Comparison of ENCODE assay signal across 15 cellular contexts in the genomic region with DNA sequence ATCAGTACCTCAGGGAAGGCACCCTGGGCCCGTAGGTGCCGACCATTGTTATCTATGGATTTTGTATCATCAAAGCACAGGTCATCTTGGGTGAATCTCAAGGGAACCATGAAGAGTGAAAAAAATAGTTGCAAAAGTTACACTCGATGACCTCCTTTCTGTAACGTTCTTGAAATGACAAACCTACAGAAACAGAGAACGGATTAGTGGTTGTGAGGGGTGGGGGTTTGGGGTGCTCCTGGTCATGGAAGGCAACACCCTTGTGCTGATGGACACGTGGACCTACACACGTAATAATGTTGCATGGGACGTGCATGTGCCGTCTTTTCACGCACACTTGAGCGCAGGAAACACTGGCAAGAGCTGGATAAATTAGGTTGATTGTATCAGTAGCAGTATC.
DNase-seq lines count a peak whose midpoint lies in the region; ATAC-seq, FAIRE-seq and TF ChIP-seq lines count a peak whose summit lies in the region.
"Had no signal": no experiment of that assay in that cellular context is flagged by ENCODE, and none has a peak within 500 bp of the region (broad histone marks: within the 10 kb centered on the region; RNA-seq: fewer than 3 reads in every experiment).

No MANE protein-coding gene starts in this region.

- RAD21 ChIA-PET in GM12878 (lab: Charles Lee; ENCODE audit: unreplicated experiment), result no interaction called here

- H3K4me1 ChIP-seq in GM12878 (ENCODE audit: control insufficient read depth, insufficient read depth, low read length), result peaks cover 10% of the 10 kb centered on the region
- H3K4me1 ChIP-seq: right lobe of liver had no signal

- TF ChIP-seq POLR2A in GM12878 (IDR thresholded peaks at IDR 0.05; ENCODE audit: low read depth, low read length), result no peak

- FAIRE-seq in GM12878 (lab: Jason Lieb, UNC), result peak; percentile 52
- FAIRE-seq: K562 had no signal

- CTCF ChIA-PET in GM12878 (lab: Yijun Ruan, JAX) (no interaction called here), HEK293T (lab: Yijun Ruan, JAX) (no interaction called here)

- peak overlapping the region; percentile 14; the same call in 1 of the 2 replicates for H3K9ac ChIP-seq in GM12878 (ENCODE audit: control insufficient read depth, insufficient read depth, low read length)

- no peak for TF ChIP-seq RAD21 in GM12878 (IDR thresholded peaks at IDR 0.05; ENCODE audit: insufficient read depth, low read depth, low read length)

- POLR2A ChIA-PET in GM12878 (lab: Charles Lee) (no interaction called here), HEK293T (lab: Yijun Ruan, JAX) (no interaction called here)

- TF ChIP-seq EP300 in GM12878 (IDR thresholded peaks at IDR 0.05; ENCODE audit: borderline replicate concordance in 1 of 2, control insufficient read depth in 1 of 2, low read depth in 2 of 2, low read length in 2 of 2), result 0 out of 4 replicates have a peak, but pooled peaks of 1 of the 2 experiments have one; percentile 24

- in situ Hi-C loops in GM12878 (cut with MboI), result no loop called here

- peak overlapping the region; percentile 4; the same call in 1 of the 2 replicates for H3K4me3 ChIP-seq in GM12878
- H3K4me3 ChIP-seq: K562, right lobe of liver had no signal

- TF ChIP-seq CTCF in GM12878 (IDR thresholded peaks at IDR 0.05 in 2 of 3, conservative IDR thresholded peaks at IDR 0.05 in 1 of 3; ENCODE audit: control insufficient read depth in 2 of 3, extremely low read depth in 1 of 3, insufficient read depth in 1 of 3, low read depth in 3 of 3, low read length in 3 of 3), result no peak

- no peaks in the 10 kb centered on the region for H3K79me2 ChIP-seq in GM12878 (ENCODE audit: control insufficient read depth, insufficient read depth, low read length)

- H3K9me3 ChIP-seq in GM12878 (replicated peaks; ENCODE audit: control insufficient read depth, insufficient read depth, low read length), result peaks cover 2% of the 10 kb centered on the region; the same call in 1 of the 3 replicates
- H3K9me3 ChIP-seq: right lobe of liver had no signal

- WGBS in GM12878 (ENCODE audit: insufficient coverage, insufficient replicate concordance, low lambda C conversion rate, missing lambda C conversion rate), result 1% methylated on average over 11 of the region's 11 CpGs

- ATAC-seq in GM18868 (IDR thresholded peaks at IDR 0.05; ENCODE audit: unreplicated experiment), result peak; percentile 48
- ATAC-seq in GM21529 (IDR thresholded peaks at IDR 0.05; ENCODE audit: unreplicated experiment), result peak; percentile 52
- peak; percentile 52 for ATAC-seq in HG03064 (IDR thresholded peaks at IDR 0.05; ENCODE audit: low read depth, unreplicated experiment)
- ATAC-seq in GM12878, result peak; percentile 66
- ATAC-seq: K562 had no signal

- SMC1A ChIA-PET in GM12878 (lab: Charles Lee; ENCODE audit: uncharacterized antibody, unreplicated experiment), result interaction anchor here (1.3 kb wide), 1 partner anchor 11 kb away, joined by 4 read pairs; no protein-coding TSS in a partner anchor

- no peaks in the 10 kb centered on the region for H4K20me1 ChIP-seq in GM12878 (ENCODE audit: control insufficient read depth, insufficient read depth)

- H3K27ac ChIP-seq in GM12878 (ENCODE audit: control insufficient read depth, insufficient read depth), result peak overlapping the region; percentile 69
- H3K27ac ChIP-seq: right lobe of liver had no signal

- peak overlapping the region; percentile 30; the same call in 1 of the 2 replicates for H3K4me2 ChIP-seq in GM12878 (ENCODE audit: control insufficient read depth, insufficient read depth)

- BruUV-seq in GM12878 (replicated peaks; lab: Mats Ljungman, UMichigan), result no TSS peak

- DNase-seq in GM12878 (ENCODE audit: low read depth, low spot score), result peak; percentile 31
- no peak for DNase-seq in NK-92 (lab: John Stamatoyannopoulos, UW; ENCODE audit: unreplicated experiment)
- DNase-seq in MV-4-11 (lab: John Stamatoyannopoulos, UW), result no peak
- no peak for DNase-seq in kidney glomerular epithelial cell (lab: John Stamatoyannopoulos, UW)
- no peak for DNase-seq in HEK293T (ENCODE audit: extremely low spot score)
- DNase-seq: activated effector memory CD4-positive, alpha-beta T cell treated with Interleukin-2 at 50 U/mL for 16 hours; NCI-H1417 treated with DMSO at 0.1 percent for 48 hours; NCI-H526 treated with DMSO at 0.1 percent for 48 hours; nephron progenitor cell; right lobe of liver; stimulated activated naive CD8-positive, alpha-beta T cell treated with anti-CD3 and anti-CD28 coated beads, Interleukin-15, amount 100 ng/mL, for 72 hours had no signal

- no peak overlapping the region for H2AFZ ChIP-seq in GM12878 (ENCODE audit: control insufficient read depth, low read depth, low read length)

- H3K36me3 ChIP-seq in GM12878 (ENCODE audit: control insufficient read depth in 2 of 2, insufficient read depth in 2 of 2, low read length in 1 of 2), result no peaks in the 10 kb centered on the region
- H3K36me3 ChIP-seq: right lobe of liver had no signal

- intact Hi-C loops in GM12878 (cut with micrococcal nuclease; ENCODE audit: unreplicated experiment), result no loop called here

- no peaks in the 10 kb centered on the region for H3K27me3 ChIP-seq in GM12878 (replicated peaks in 1 of 2; ENCODE audit: control insufficient read depth in 2 of 2, insufficient read depth in 2 of 2, low read length in 1 of 2)
- H3K27me3 ChIP-seq: right lobe of liver had no signal

TF ChIP-seq in GM12878, 131 proteins besides CTCF, POLR2A, EP300 and RAD21:
- TF ChIP-seq POU2F2 (IDR thresholded peaks at IDR 0.05; ENCODE audit: borderline replicate concordance, low read depth, low read length) (peak; percentile 67; the same call in 1 of the 3 replicates), IRF4 (IDR thresholded peaks at IDR 0.05; ENCODE audit: low read depth, low read length) (0 out of 2 replicates have a peak, but pooled peaks have one; percentile 47), RB1 (IDR thresholded peaks at IDR 0.05; ENCODE audit: borderline replicate concordance) (no peak), PAX8 (IDR thresholded peaks at IDR 0.05) (no peak), PAX5 (IDR thresholded peaks at IDR 0.05; ENCODE audit: borderline replicate concordance, low read depth, low read length) (peak; percentile 90), RUNX3 (IDR thresholded peaks at IDR 0.05; ENCODE audit: low read length) (peak; percentile 26; the same call in 1 of the 2 replicates), BHLHE40 (IDR thresholded peaks at IDR 0.05; ENCODE audit: borderline replicate concordance in 1 of 2, low read depth in 2 of 2, low read length in 1 of 2) (peak; percentile 26 to 58; a peak in 1 of 4 replicates)

TF ChIP-seq in HEK293T, 16 proteins besides CTCF, POLR2A, EP300 and RAD21:
- TF ChIP-seq ARNT (IDR thresholded peaks at IDR 0.05), result no peak
- TF ChIP-seq LEF1 (IDR thresholded peaks at IDR 0.05; ENCODE audit: borderline replicate concordance), result no peak
- TF ChIP-seq ZNF384 (IDR thresholded peaks at IDR 0.05), result no peak
- no peak for TF ChIP-seq FOXK2 (IDR thresholded peaks at IDR 0.05)
- no peak for TF ChIP-seq FOXM1 (IDR thresholded peaks at IDR 0.05; ENCODE audit: borderline replicate concordance)
- no peak for TF ChIP-seq HDGF (IDR thresholded peaks at IDR 0.05; ENCODE audit: borderline replicate concordance)
- no peak for TF ChIP-seq NFRKB (IDR thresholded peaks at IDR 0.05)
TF ChIP-seq in HEK293T: peak in this region for 0.
